ENCODE assay signal across 8 cellular contexts in the genomic region with DNA sequence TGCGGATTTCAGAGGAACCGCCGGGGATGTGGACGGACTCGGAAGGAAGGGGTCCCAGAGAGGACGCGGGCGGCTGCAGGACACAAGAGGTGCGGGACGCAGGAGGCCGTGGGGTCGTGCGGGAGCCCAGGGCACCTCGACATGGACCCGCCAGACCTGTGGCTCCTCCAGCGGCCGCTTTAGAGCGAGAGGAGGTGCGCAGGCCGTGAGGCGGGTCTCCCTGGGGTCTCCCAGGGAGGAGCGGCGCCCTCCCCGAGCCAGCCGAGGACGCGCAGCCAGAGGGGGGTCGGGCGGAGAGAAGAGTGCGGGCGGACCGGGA. TPM values are rescaled to one million over a fixed set of nuclear protein-coding genes. Genes with fewer than 3 reads are reported as not detected.
A peak's percentile ranks its signal among the peaks of the same experiment; 100 is the strongest.
DNase-seq lines count a peak whose midpoint lies in the region; ATAC-seq and TF ChIP-seq lines count a peak whose summit lies in the region.

No MANE protein-coding gene starts in this region.

- H3K4me1 Mint-ChIP-seq in HFFc6 (ENCODE audit: low read depth) (peaks cover 26% of the 10 kb centered on the region), activated B cell treated with CpG ODN at 0.5 μM for 24 hours (peaks cover 23% of the 10 kb centered on the region), glutamatergic neuron (ENCODE audit: low read depth, unreplicated experiment) (peaks cover 12% of the 10 kb centered on the region)

- peaks cover 6% of the 10 kb centered on the region for H3K27me3 Mint-ChIP-seq in HFFc6 (ENCODE audit: insufficient read depth)
- no peaks in the 10 kb centered on the region for H3K27me3 Mint-ChIP-seq in activated B cell treated with CpG ODN at 0.5 μM for 24 hours
- no peaks in the 10 kb centered on the region for H3K27me3 Mint-ChIP-seq in glutamatergic neuron (ENCODE audit: unreplicated experiment)

- H3K9me3 Mint-ChIP-seq in HFFc6, result no peaks in the 10 kb centered on the region
- no peaks in the 10 kb centered on the region for H3K9me3 Mint-ChIP-seq in activated B cell treated with CpG ODN at 0.5 μM for 24 hours
- peaks cover 7% of the 10 kb centered on the region for H3K9me3 Mint-ChIP-seq in glutamatergic neuron (ENCODE audit: unreplicated experiment)

- H3K4me3 ChIP-seq in GM06990 (replicated peaks; ENCODE audit: low read depth, low read length) (peak overlapping the region; percentile 86), skeletal muscle cell (ENCODE audit: low read depth, low read length) (peak overlapping the region; percentile 84)

- no peaks in the 10 kb centered on the region for H3K36me3 ChIP-seq in GM06990 (ENCODE audit: control insufficient read depth, insufficient read depth, low read length)

- H3K4me3 Mint-ChIP-seq in HFFc6 (peak overlapping the region; percentile 95), activated B cell treated with CpG ODN at 0.5 μM for 24 hours (peak overlapping the region; percentile 91), glutamatergic neuron (ENCODE audit: unreplicated experiment) (peak overlapping the region; percentile 94)

- intact Hi-C loops in activated B cell treated with CpG ODN at 0.5 μM for 24 hours (cut with micrococcal nuclease), result loop anchor here (1.0 to 10.0 kb wide), 8 partner anchors 7 to 370 kb away; a partner anchor contains a TSS

- CTCF ChIA-PET in activated B cell treated with CpG ODN at 0.5 μM for 24 hours (lab: Charles Lee), result no interaction called here

- TF ChIP-seq CTCF in GM06990 (IDR thresholded peaks at IDR 0.05; ENCODE audit: insufficient read depth, low read length, poor library complexity, severe bottlenecking) (no peak), HFFc6 (IDR thresholded peaks at IDR 0.05) (no peak), activated B cell treated with CpG ODN at 0.5 μM for 24 hours (IDR thresholded peaks at IDR 0.05) (no peak), glutamatergic neuron (IDR thresholded peaks at IDR 0.05; ENCODE audit: partially characterized antibody, unreplicated experiment) (no peak)

- no peak for ATAC-seq in activated B cell treated with CpG ODN at 0.5 μM for 24 hours (ENCODE audit: low read depth)

- POLR2A ChIA-PET in activated B cell treated with CpG ODN at 0.5 μM for 24 hours (lab: Charles Lee), result interaction anchor here (0.6 to 1.7 kb wide), 5 partner anchors 11 to 128 kb away, joined by 3 to 19 read pairs (median 4); a partner anchor contains a TSS

- H3K27ac Mint-ChIP-seq in HFFc6 (peak overlapping the region; percentile 87), activated B cell treated with CpG ODN at 0.5 μM for 24 hours (peak overlapping the region; percentile 72), glutamatergic neuron (ENCODE audit: unreplicated experiment) (peak overlapping the region; percentile 94)

- no peaks in the 10 kb centered on the region for H3K27me3 ChIP-seq in GM06990 (replicated peaks; ENCODE audit: control insufficient read depth, insufficient read depth, low read length)

- no peaks in the 10 kb centered on the region for H3K36me3 Mint-ChIP-seq in HFFc6 (ENCODE audit: low read depth)
- peaks cover 2% of the 10 kb centered on the region for H3K36me3 Mint-ChIP-seq in activated B cell treated with CpG ODN at 0.5 μM for 24 hours (ENCODE audit: low read depth)
- H3K36me3 Mint-ChIP-seq in glutamatergic neuron (ENCODE audit: unreplicated experiment), result no peaks in the 10 kb centered on the region

- no peak for DNase-seq in GM06990 (ENCODE audit: extremely low read depth, insufficient read length)
- no peak for DNase-seq in HFFc6
- DNase-seq in activated B cell treated with CpG ODN at 0.5 μM for 24 hours, result no peak
- peak; percentile 74 for DNase-seq in glutamatergic neuron
- DNase-seq in skeletal muscle cell (ENCODE audit: low read depth), result no peak
- no peak for DNase-seq in GM03348 (ENCODE audit: low spot score)
- no peak for DNase-seq in DMS 273 treated with DMSO at 0.1 percent for 48 hours (lab: John Stamatoyannopoulos, UW)
- DNase-seq in kidney tubule cell (ENCODE audit: low spot score), result no peak

RNA-seq across cellular contexts. Expression of a gene that starts 6.8 kb away (rescaled TPM):
- total RNA-seq in HFFc6 (2021; fragmentation: NEBNext Ultra II Directional; extraction: Animal tissue kit (Norgen Biotek cat#: 25700)), result 10 to 100 TPM; 30.3 to 34.9 (median 33.7) TPM
- 53.5 and 59.9 TPM in 2 replicates for total RNA-seq in activated B cell treated with CpG ODN at 0.5 μM for 24 hours
- 77.1 TPM for total RNA-seq in glutamatergic neuron (ENCODE audit: unreplicated experiment)

RNA-seq across cellular contexts. Expression of a gene that starts 21.9 kb away (rescaled TPM):
- total RNA-seq in HFFc6 (2021; fragmentation: NEBNext Ultra II Directional; extraction: Animal tissue kit (Norgen Biotek cat#: 25700)), result 10 to 100 TPM; 24.5 to 29.3 (median 26.1) TPM
- 19.4 and 20.3 TPM in 2 replicates for total RNA-seq in activated B cell treated with CpG ODN at 0.5 μM for 24 hours
- 30.5 TPM for total RNA-seq in glutamatergic neuron (ENCODE audit: unreplicated experiment)

RNA-seq across cellular contexts. Expression of a gene that starts 46.9 kb away (rescaled TPM):
- not detected for total RNA-seq in HFFc6 (2021; fragmentation: NEBNext Ultra II Directional; extraction: Animal tissue kit (Norgen Biotek cat#: 25700))
- total RNA-seq in activated B cell treated with CpG ODN at 0.5 μM for 24 hours, result not detected in 2 replicates
- not detected for total RNA-seq in glutamatergic neuron (ENCODE audit: unreplicated experiment)

RNA-seq across cellular contexts. Expression of a gene that starts 59.2 kb away (rescaled TPM):
- total RNA-seq in HFFc6 (2021; fragmentation: NEBNext Ultra II Directional; extraction: Animal tissue kit (Norgen Biotek cat#: 25700)), result not detected
- total RNA-seq in activated B cell treated with CpG ODN at 0.5 μM for 24 hours, result 1.3 and 1.7 TPM in 2 replicates
- 12.8 TPM for total RNA-seq in glutamatergic neuron (ENCODE audit: unreplicated experiment)
